1 cellular context compared by ENCODE assay signal in genomic region chr20:45818239-45818638, GRCh38.
TF ChIP-seq lines count a peak whose summit lies in the region.

No MANE protein-coding gene starts in this region.

TF ChIP-seq in SK-N-SH treated with all-trans-retinoic acid at 6 μM for 48 hours, 23 proteins besides CTCF, POLR2A, EP300 and RAD21 (continued from another document):
- no peak for TF ChIP-seq CSRNP3 (CRISPR knock-in tag; IDR thresholded peaks at IDR 0.05)
